In genomic region chr4:1194028-1194900, GRCh38 we compare ENCODE assay signal across 11 cellular contexts. TPM values are rescaled to one million over a fixed set of nuclear protein-coding genes. Genes with fewer than 3 reads are reported as not detected.
DNase-seq lines count a peak whose midpoint lies in the region; ATAC-seq and TF ChIP-seq lines count a peak whose summit lies in the region.
"Had no signal": no experiment of that assay in that cellular context is flagged by ENCODE, and none has a peak within 500 bp of the region (broad histone marks: within the 10 kb centered on the region; RNA-seq: fewer than 3 reads in every experiment).

No MANE protein-coding gene starts in this region.

- TF ChIP-seq CTCF in glutamatergic neuron (IDR thresholded peaks at IDR 0.05; ENCODE audit: partially characterized antibody, unreplicated experiment) = no peak
- TF ChIP-seq CTCF in psoas muscle (IDR thresholded peaks at IDR 0.05) = peak; percentile 20

- peak; percentile 42 to 68 (median 50) for ATAC-seq in psoas muscle
- ATAC-seq in HG02623 (IDR thresholded peaks at IDR 0.05; ENCODE audit: unreplicated experiment) = no peak
- ATAC-seq: stimulated activated effector memory CD8-positive, alpha-beta T cell treated with anti-CD3 and anti-CD28 coated beads, Interleukin-12 subunit alpha, Interleukin-12 subunit beta, amount 100 ng/mL, for 72 hours had no signal

- no peaks in the 10 kb centered on the region for H3K36me3 Mint-ChIP-seq in glutamatergic neuron (ENCODE audit: unreplicated experiment)
- H3K36me3 Mint-ChIP-seq: activated naive CD4-positive, alpha-beta T cell treated with anti-CD3 and anti-CD28 coated beads, Interleukin-2, amount 50 U/mL, for 72 hours had no signal

- intact Hi-C loops in psoas muscle (cut with DNase I) = no loop called here

- H3K9me3 Mint-ChIP-seq in glutamatergic neuron (ENCODE audit: unreplicated experiment) = peaks cover 10% of the 10 kb centered on the region
- H3K9me3 Mint-ChIP-seq: activated naive CD4-positive, alpha-beta T cell treated with anti-CD3 and anti-CD28 coated beads, Interleukin-2, amount 50 U/mL, for 72 hours; stimulated activated effector memory CD8-positive, alpha-beta T cell treated with anti-CD3 and anti-CD28 coated beads, Interleukin-12 subunit alpha, Interleukin-12 subunit beta, amount 100 ng/mL, for 72 hours had no signal

- H3K9me3 ChIP-seq in SJSA1 (replicated peaks) = no peaks in the 10 kb centered on the region
- H3K9me3 ChIP-seq in psoas muscle = no peaks in the 10 kb centered on the region

- no peaks in the 10 kb centered on the region for H3K27me3 ChIP-seq in SJSA1 (replicated peaks)
- H3K27me3 ChIP-seq in psoas muscle (ENCODE audit: insufficient read depth in 3 of 3, low read length in 2 of 3) = no peaks in the 10 kb centered on the region

- H3K27ac ChIP-seq in SJSA1 (no peak overlapping the region), psoas muscle (peak overlapping the region; percentile 77)

- H3K27me3 Mint-ChIP-seq in glutamatergic neuron (ENCODE audit: unreplicated experiment) = peaks cover 3% of the 10 kb centered on the region

- H3K4me1 Mint-ChIP-seq in glutamatergic neuron (ENCODE audit: low read depth, unreplicated experiment) = peaks cover 16% of the 10 kb centered on the region

- H3K4me3 Mint-ChIP-seq in glutamatergic neuron (ENCODE audit: unreplicated experiment) = no peak overlapping the region
- H3K4me3 Mint-ChIP-seq: stimulated activated effector memory CD8-positive, alpha-beta T cell treated with anti-CD3 and anti-CD28 coated beads, Interleukin-12 subunit alpha, Interleukin-12 subunit beta, amount 100 ng/mL, for 72 hours had no signal

- peaks cover 23% of the 10 kb centered on the region for H3K4me1 ChIP-seq in SJSA1 (replicated peaks)
- H3K4me1 ChIP-seq in psoas muscle = peaks cover 26% of the 10 kb centered on the region

- H3K36me3 ChIP-seq in SJSA1 (no peaks in the 10 kb centered on the region), psoas muscle (ENCODE audit: insufficient read depth in 1 of 2, low read depth in 1 of 2) (no peaks in the 10 kb centered on the region)

- H3K4me3 ChIP-seq in SJSA1 (no peak overlapping the region), psoas muscle (peak overlapping the region; percentile 64)

- no peak overlapping the region for H3K27ac Mint-ChIP-seq in glutamatergic neuron (ENCODE audit: unreplicated experiment)
- H3K27ac Mint-ChIP-seq: activated naive CD4-positive, alpha-beta T cell treated with anti-CD3 and anti-CD28 coated beads, Interleukin-2, amount 50 U/mL, for 72 hours; stimulated activated effector memory CD8-positive, alpha-beta T cell treated with anti-CD3 and anti-CD28 coated beads, Interleukin-12 subunit alpha, Interleukin-12 subunit beta, amount 100 ng/mL, for 72 hours had no signal

- DNase-seq in C1 segment of cervical spinal cord (lab: John Stamatoyannopoulos, UW) (peak in 8 of 14 donors; percentile 12 to 89 (median 29)), SJSA1 (ENCODE audit: low read depth in 1 of 2, low spot score in 2 of 2) (peak; percentile 24 to 54), glutamatergic neuron (peak; percentile 24), psoas muscle (peak; percentile 83 to 87), foreskin melanocyte (no peak)
- DNase-seq in effector CD4-positive, alpha-beta T cell = no peak
- no peak for DNase-seq in activated CD8-positive, alpha-beta memory T cell treated with anti-CD3 and anti-CD28 coated beads for 24 hours
- DNase-seq: OCI-M1 had no signal

- WGBS in psoas muscle, 3 donors = 15 to 35% (median 23%) methylated on average over 34 to 52 of the region's 52 CpGs

RNA-seq across cellular contexts. Expression of gene SPON2, which starts 21.9 kb away (rescaled TPM):
- total RNA-seq in SJSA1 (2014; rRNA removed; shearing (Covaris generic)) = 0.16 TPM in 1 of 2 replicates, not detected in the other
- total RNA-seq in glutamatergic neuron (ENCODE audit: unreplicated experiment) (769 TPM), psoas muscle (10 to 100 TPM in 1 of 4 donors, 1 to 10 TPM in 3; 6.8 to 18.5 (median 8.0) TPM)
- 1 to 10 TPM; 4.1 to 6.4 (median 6.2) TPM for polyA plus RNA-seq in psoas muscle

RNA-seq across cellular contexts. Expression of gene CTBP1, which starts 54.7 kb away (rescaled TPM):
- total RNA-seq in SJSA1 (2014; rRNA removed; shearing (Covaris generic)) = 80.9 and 89.3 TPM in 2 replicates
- total RNA-seq in glutamatergic neuron (ENCODE audit: unreplicated experiment) = 302 TPM
- total RNA-seq in psoas muscle = 100 to 1,000 TPM; 122 to 165 (median 142) TPM
- 100 to 1,000 TPM; 109 to 156 (median 116) TPM for polyA plus RNA-seq in psoas muscle

Comparison
In these comparisons a context has a peak if more than half of its experiments do, and no peak if none do; other contexts are left out.
1. DNase-seq: peak in C1 segment of cervical spinal cord (8 of 14), SJSA1 (2 of 2), glutamatergic neuron (single experiment) and psoas muscle (2 of 2); none in effector CD4-positive, alpha-beta T cell (single experiment), foreskin melanocyte (single experiment) and activated CD8-positive, alpha-beta memory T cell treated with anti-CD3 and anti-CD28 coated beads for 24 hours (single experiment).
2. RNA of gene SPON2, which starts 21.9 kb away (total RNA-seq): 769 TPM in glutamatergic neuron (single experiment); 6.8 to 18.5 TPM in psoas muscle and 0.16 TPM in SJSA1; every median in the first group is over 10 times any median in the second.